Comparison of ENCODE assay signal across 22 cellular contexts in genomic region chr3:50168791-50169190, GRCh38. TPM values are rescaled to one million over a fixed set of nuclear protein-coding genes. Genes with fewer than 3 reads are reported as not detected.
A peak's percentile ranks its signal among the peaks of the same experiment; 100 is the strongest.
DNase-seq lines count a peak whose midpoint lies in the region; ATAC-seq and TF ChIP-seq lines count a peak whose summit lies in the region.
"Had no signal": no experiment of that assay in that cellular context is flagged by ENCODE, and none has a peak within 500 bp of the region (broad histone marks: within the 10 kb centered on the region; RNA-seq: fewer than 3 reads in every experiment).

No MANE protein-coding gene starts in this region.

- H3K27ac ChIP-seq in right atrium auricular region, result peak overlapping the region; percentile 61 to 77
- H3K27ac ChIP-seq in esophagus (ENCODE audit: low read depth in 2 of 2, low read length in 1 of 2), result peak overlapping the region; percentile 88 to 98
- H3K27ac ChIP-seq in parathyroid adenoma, result peak overlapping the region; percentile 74
- H3K27ac ChIP-seq in uterus, result peak overlapping the region; percentile 70 to 84
- H3K27ac ChIP-seq: foreskin keratinocyte, PC-9 had no signal

- TF ChIP-seq POLR2A in uterus (IDR thresholded peaks at IDR 0.05), result no peak

- no peak overlapping the region for H3K9ac ChIP-seq in parathyroid adenoma
- H3K9ac ChIP-seq: SK-N-SH had no signal

- H2AFZ ChIP-seq in parathyroid adenoma, result no peak overlapping the region
- H2AFZ ChIP-seq: PC-9 had no signal

- no peaks in the 10 kb centered on the region for H3K27me3 ChIP-seq in right atrium auricular region
- no peaks in the 10 kb centered on the region for H3K27me3 ChIP-seq in esophagus (ENCODE audit: control insufficient read depth in 1 of 2, insufficient read depth in 2 of 2, low read length in 2 of 2)
- no peaks in the 10 kb centered on the region for H3K27me3 ChIP-seq in parathyroid adenoma (ENCODE audit: control insufficient read depth, insufficient read depth, low read length)
- no peaks in the 10 kb centered on the region for H3K27me3 ChIP-seq in uterus
- H3K27me3 ChIP-seq: foreskin keratinocyte had no signal

- DNase-seq in right atrium auricular region (ENCODE audit: low spot score) (no peak), Right ventricle myocardium superior (no peak), uterus (no peak), NCI-H446 (lab: John Stamatoyannopoulos, UW) (no peak), RPMI8226 (no peak)
- DNase-seq: activated CD4-positive, alpha-beta memory T cell treated with anti-CD3 and anti-CD28 coated beads, Interleukin-2, amount 10 ng/mL, durations not matched to agents 7 days and 5 days; activated CD4-positive, CD25-positive, alpha-beta regulatory T cell; activated naive CD4-positive, alpha-beta T cell treated with Interleukin-2 at 50 U/mL for 16 hours; activated T-cell treated with anti-CD3 and anti-CD28 coated beads, Interleukin-2, amount 50 U/mL, for 24 hours; cerebellar nuclear complex; foreskin keratinocyte; NCI-H1694 treated with DMSO at 0.1 percent for 48 hours; NCI-H774; occipital lobe; SK-N-SH; stimulated activated naive CD8-positive, alpha-beta T cell treated with anti-CD3 and anti-CD28 coated beads, Interleukin-15, amount 100 ng/mL, for 72 hours had no signal

- H3K36me3 ChIP-seq in right atrium auricular region, result no peaks in the 10 kb centered on the region
- peaks cover 0 to 18% of the 10 kb centered on the region in 2 donors for H3K36me3 ChIP-seq in esophagus (ENCODE audit: control insufficient read depth in 2 of 2, insufficient read depth in 2 of 2, low read length in 1 of 2)
- H3K36me3 ChIP-seq in parathyroid adenoma (ENCODE audit: control insufficient read depth, insufficient read depth, low read length), result no peaks in the 10 kb centered on the region
- no peaks in the 10 kb centered on the region for H3K36me3 ChIP-seq in uterus

- no peak for ATAC-seq in Right ventricle myocardium superior (ENCODE audit: poor library complexity)
- no peak for ATAC-seq in GM19324 (IDR thresholded peaks at IDR 0.05; ENCODE audit: low FRiP score, unreplicated experiment)
- ATAC-seq: foreskin keratinocyte; HCT116; stimulated activated naive CD8-positive, alpha-beta T cell treated with anti-CD3 and anti-CD28 coated beads, Interleukin-15, amount 100 ng/mL, for 72 hours had no signal

- H3K4me3 ChIP-seq in right atrium auricular region (no peak overlapping the region), esophagus (ENCODE audit: low read depth in 1 of 2, low read length in 2 of 2) (no peak overlapping the region), parathyroid adenoma (ENCODE audit: low read depth, low read length) (no peak overlapping the region), uterus (no peak overlapping the region)
- H3K4me3 ChIP-seq: PC-9 had no signal

- H3K4me1 ChIP-seq in right atrium auricular region (peaks cover 0 to 91% of the 10 kb centered on the region in 2 donors), esophagus (ENCODE audit: control insufficient read depth in 2 of 2, insufficient read depth in 2 of 2, low read length in 1 of 2) (peaks cover 28 to 80% of the 10 kb centered on the region in 2 donors), parathyroid adenoma (peaks cover 10% of the 10 kb centered on the region), uterus (peaks cover 17 to 37% of the 10 kb centered on the region in 2 donors)

- intact Hi-C loops in Right ventricle myocardium superior (cut with DNase I) (no loop called here), uterus (cut with DNase I; ENCODE audit: low total_unique reads) (no loop called here)

- TF ChIP-seq CTCF in right atrium auricular region (IDR thresholded peaks at IDR 0.05), result no peak
- TF ChIP-seq CTCF in parathyroid adenoma (IDR thresholded peaks at IDR 0.05), result no peak
- no peak for TF ChIP-seq CTCF in uterus (IDR thresholded peaks at IDR 0.05)

- H3K79me2 ChIP-seq in parathyroid adenoma, result no peaks in the 10 kb centered on the region

- H3K9me3 ChIP-seq in right atrium auricular region (no peaks in the 10 kb centered on the region), esophagus (ENCODE audit: control insufficient read depth in 2 of 2, insufficient read depth in 1 of 2, low read depth in 1 of 2, low read length in 1 of 2) (no peaks in the 10 kb centered on the region), parathyroid adenoma (ENCODE audit: control insufficient read depth, low read length) (no peaks in the 10 kb centered on the region), uterus (no peaks in the 10 kb centered on the region)
- H3K9me3 ChIP-seq: SK-N-SH had no signal

- no peak overlapping the region for H3K4me2 ChIP-seq in parathyroid adenoma (ENCODE audit: low read length)
- H3K4me2 ChIP-seq: PC-9, SK-N-SH had no signal

- WGBS in esophagus, 2 donors, result 89 to 90% methylated on average over 6 of the region's 6 CpGs

RNA-seq across cellular contexts. Expression of gene SEMA3F, which starts 13.7 kb away (rescaled TPM):
- total RNA-seq in right atrium auricular region, result 10 to 100 TPM in 1 of 2 donors, 1 to 10 TPM in 1; 6.3 to 18.7 TPM
- total RNA-seq in Right ventricle myocardium superior, result 10.8 TPM
- polyA plus RNA-seq in esophagus, result 10 to 100 TPM; 55.4 to 79.6 TPM
- total RNA-seq in uterus, result 10 to 100 TPM; 10.5 to 33.1 (median 12.9) TPM

RNA-seq across cellular contexts. Expression of gene GNAT1, which starts 22.6 kb away (rescaled TPM):
- total RNA-seq in right atrium auricular region, result not detected
- total RNA-seq in Right ventricle myocardium superior, result not detected
- polyA plus RNA-seq in esophagus, result under 1 TPM; 0.02 to 0.07 TPM
- total RNA-seq in uterus, result not detected
- total RNA-seq: A673; activated CD4-positive, alpha-beta memory T cell treated with anti-CD3 and anti-CD28 coated beads, Interleukin-2, amount 10 ng/mL, durations not matched to agents 7 days and 5 days; foreskin keratinocyte; occipital lobe; PC-9 had no signal
- polyA plus RNA-seq: foreskin keratinocyte, SK-N-SH had no signal

RNA-seq across cellular contexts. Expression of gene SLC38A3, which starts 36.3 kb away (rescaled TPM):
- total RNA-seq in right atrium auricular region (1 to 10 TPM; 2.4 to 7.9 TPM), Right ventricle myocardium superior (10.6 TPM), uterus (1 to 10 TPM in 1 of 4 donors, under 1 TPM in 1, not detected in 2; 0.69 to 4.1 TPM)
- under 1 TPM; 0.08 to 0.11 TPM for polyA plus RNA-seq in esophagus
- total RNA-seq: A673; activated CD4-positive, alpha-beta memory T cell treated with anti-CD3 and anti-CD28 coated beads, Interleukin-2, amount 10 ng/mL, durations not matched to agents 7 days and 5 days; foreskin keratinocyte had no signal
